8 cellular contexts compared by ENCODE assay signal in the genomic region with DNA sequence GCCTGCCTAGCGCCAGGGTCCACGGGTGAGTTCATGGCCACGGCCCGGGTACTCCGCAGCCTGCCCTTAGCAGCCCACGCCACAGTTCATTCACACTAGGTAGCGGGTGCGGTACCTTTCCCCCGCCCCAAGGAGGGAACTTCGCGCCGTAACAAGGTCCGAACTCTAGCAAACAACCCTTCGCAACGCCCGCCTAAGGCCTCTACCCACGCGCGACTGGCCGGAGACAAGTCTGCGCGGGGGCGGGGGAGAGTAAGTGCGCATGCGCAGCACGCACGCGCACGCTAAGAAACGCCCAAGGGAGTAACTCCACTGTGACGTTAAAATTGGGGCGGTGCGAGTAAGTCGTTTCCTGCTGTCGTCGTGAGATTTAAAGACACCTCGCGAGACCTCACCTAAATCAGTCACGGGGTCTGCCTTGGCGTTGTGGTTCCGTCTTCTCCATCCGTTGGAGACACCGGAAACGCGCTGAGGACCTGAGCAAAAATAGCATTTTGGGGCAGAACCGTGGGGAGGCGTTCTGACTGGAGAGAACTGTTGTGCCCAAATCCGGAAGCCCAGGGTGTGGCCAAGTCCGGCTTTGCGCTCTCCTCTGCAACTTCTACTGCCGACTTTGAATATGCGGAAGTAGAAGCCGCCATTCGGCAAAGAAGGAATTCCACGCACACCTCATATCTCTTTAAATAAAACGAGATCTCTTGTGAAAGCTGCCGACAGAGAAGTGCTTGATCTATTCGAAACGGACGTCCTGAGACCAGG. TPM values are rescaled to one million over a fixed set of nuclear protein-coding genes. Genes with fewer than 3 reads are reported as not detected.
DNase-seq lines count a peak whose midpoint lies in the region; ATAC-seq lines count a peak whose summit lies in the region.

A gene with protein sequence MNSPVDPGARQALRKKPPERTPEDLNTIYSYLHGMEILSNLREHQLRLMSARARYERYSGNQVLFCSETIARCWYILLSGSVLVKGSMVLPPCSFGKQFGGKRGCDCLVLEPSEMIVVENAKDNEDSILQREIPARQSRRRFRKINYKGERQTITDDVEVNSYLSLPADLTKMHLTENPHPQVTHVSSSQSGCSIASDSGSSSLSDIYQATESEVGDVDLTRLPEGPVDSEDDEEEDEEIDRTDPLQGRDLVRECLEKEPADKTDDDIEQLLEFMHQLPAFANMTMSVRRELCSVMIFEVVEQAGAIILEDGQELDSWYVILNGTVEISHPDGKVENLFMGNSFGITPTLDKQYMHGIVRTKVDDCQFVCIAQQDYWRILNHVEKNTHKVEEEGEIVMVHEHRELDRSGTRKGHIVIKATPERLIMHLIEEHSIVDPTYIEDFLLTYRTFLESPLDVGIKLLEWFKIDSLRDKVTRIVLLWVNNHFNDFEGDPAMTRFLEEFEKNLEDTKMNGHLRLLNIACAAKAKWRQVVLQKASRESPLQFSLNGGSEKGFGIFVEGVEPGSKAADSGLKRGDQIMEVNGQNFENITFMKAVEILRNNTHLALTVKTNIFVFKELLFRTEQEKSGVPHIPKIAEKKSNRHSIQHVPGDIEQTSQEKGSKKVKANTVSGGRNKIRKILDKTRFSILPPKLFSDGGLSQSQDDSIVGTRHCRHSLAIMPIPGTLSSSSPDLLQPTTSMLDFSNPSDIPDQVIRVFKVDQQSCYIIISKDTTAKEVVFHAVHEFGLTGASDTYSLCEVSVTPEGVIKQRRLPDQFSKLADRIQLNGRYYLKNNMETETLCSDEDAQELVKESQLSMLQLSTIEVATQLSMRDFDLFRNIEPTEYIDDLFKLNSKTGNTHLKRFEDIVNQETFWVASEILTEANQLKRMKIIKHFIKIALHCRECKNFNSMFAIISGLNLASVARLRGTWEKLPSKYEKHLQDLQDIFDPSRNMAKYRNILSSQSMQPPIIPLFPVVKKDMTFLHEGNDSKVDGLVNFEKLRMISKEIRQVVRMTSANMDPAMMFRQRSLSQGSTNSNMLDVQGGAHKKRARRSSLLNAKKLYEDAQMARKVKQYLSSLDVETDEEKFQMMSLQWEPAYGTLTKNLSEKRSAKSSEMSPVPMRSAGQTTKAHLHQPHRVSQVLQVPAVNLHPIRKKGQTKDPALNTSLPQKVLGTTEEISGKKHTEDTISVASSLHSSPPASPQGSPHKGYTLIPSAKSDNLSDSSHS (N-terminal part only) (minus strand): TSS at position 234 of the 759 bp plus-strand sequence. CDS start 199 bp downstream, at position 35.

- H3K27ac ChIP-seq in effector memory CD4-positive, alpha-beta T cell (ENCODE audit: insufficient read depth, low read length, poor library complexity, severe bottlenecking) = peak within 1 kb of the TSS; percentile 97

- DNase-seq in COLO829 (ENCODE audit: low spot score) (peak; percentile 90), HT1080 (ENCODE audit: low read depth) (peak; percentile 99), NOMO-1 treated with DMSO at 0.1 percent for 48 hours (lab: John Stamatoyannopoulos, UW; ENCODE audit: unreplicated experiment) (peak; percentile 100), medulla oblongata (ENCODE audit: extremely low spot score) (peak; percentile 100)
- DNase-seq in activated CD8-positive, alpha-beta memory T cell treated with anti-CD3 and anti-CD28 coated beads for 4 hours (ENCODE audit: low read depth in 2 of 2) = peak; percentile 92 to 97
- peak; percentile 96 to 98 (median 97) for DNase-seq in effector memory CD4-positive, alpha-beta T cell
- peak; percentile 97 for DNase-seq in stimulated activated CD8-positive, alpha-beta memory T cell treated with anti-CD3 and anti-CD28 coated beads, Interleukin-12 subunit alpha, Interleukin-12 subunit beta, amount 100 ng/mL, for 1 hour (ENCODE audit: low read depth)

- H3K36me3 ChIP-seq in effector memory CD4-positive, alpha-beta T cell (ENCODE audit: control insufficient read depth, insufficient read depth, low read length) = no peaks in the 10 kb centered on the region

- H3K4me1 ChIP-seq in effector memory CD4-positive, alpha-beta T cell (ENCODE audit: control insufficient read depth, insufficient read depth, low read length, poor library complexity, severe bottlenecking) = peaks cover 30% of the 10 kb centered on the region

- H3K9me3 ChIP-seq in effector memory CD4-positive, alpha-beta T cell (ENCODE audit: control insufficient read depth, low read length) = no peaks in the 10 kb centered on the region

- peak; percentile 87 for ATAC-seq in GM21360 (IDR thresholded peaks at IDR 0.05; ENCODE audit: unreplicated experiment)

- H3K27me3 ChIP-seq in effector memory CD4-positive, alpha-beta T cell (replicated peaks; ENCODE audit: control insufficient read depth, insufficient read depth, low read length, poor library complexity, severe bottlenecking) = no peaks in the 10 kb centered on the region

- peak within 1 kb of the TSS; percentile 81 for H3K4me3 ChIP-seq in effector memory CD4-positive, alpha-beta T cell (ENCODE audit: insufficient read depth, low read depth, low read length, poor library complexity, severe bottlenecking)

RNA-seq across cellular contexts. Expression of the gene that starts here (rescaled TPM):
- total RNA-seq in HT1080 (2014; rRNA removed; shearing (Covaris generic)) = 9.7 and 10.0 TPM in 2 replicates
- 5.6 and 7.1 TPM in 2 replicates for polyA plus RNA-seq in HT1080 (2015; cell fraction: cytosol; rRNA removed)
- 19.2 and 20.6 TPM in 2 replicates for polyA plus RNA-seq in HT1080 (2015; cell fraction: nucleus; rRNA removed)

Comparison
In these comparisons a context has a peak if more than half of its experiments do, and no peak if none do; other contexts are left out.
1. Peak in every context shown above with its lines: DNase-seq, ATAC-seq, H3K4me3 ChIP-seq and H3K27ac ChIP-seq.